Comparison of ENCODE assay signal across 7 cellular contexts in the genomic region with DNA sequence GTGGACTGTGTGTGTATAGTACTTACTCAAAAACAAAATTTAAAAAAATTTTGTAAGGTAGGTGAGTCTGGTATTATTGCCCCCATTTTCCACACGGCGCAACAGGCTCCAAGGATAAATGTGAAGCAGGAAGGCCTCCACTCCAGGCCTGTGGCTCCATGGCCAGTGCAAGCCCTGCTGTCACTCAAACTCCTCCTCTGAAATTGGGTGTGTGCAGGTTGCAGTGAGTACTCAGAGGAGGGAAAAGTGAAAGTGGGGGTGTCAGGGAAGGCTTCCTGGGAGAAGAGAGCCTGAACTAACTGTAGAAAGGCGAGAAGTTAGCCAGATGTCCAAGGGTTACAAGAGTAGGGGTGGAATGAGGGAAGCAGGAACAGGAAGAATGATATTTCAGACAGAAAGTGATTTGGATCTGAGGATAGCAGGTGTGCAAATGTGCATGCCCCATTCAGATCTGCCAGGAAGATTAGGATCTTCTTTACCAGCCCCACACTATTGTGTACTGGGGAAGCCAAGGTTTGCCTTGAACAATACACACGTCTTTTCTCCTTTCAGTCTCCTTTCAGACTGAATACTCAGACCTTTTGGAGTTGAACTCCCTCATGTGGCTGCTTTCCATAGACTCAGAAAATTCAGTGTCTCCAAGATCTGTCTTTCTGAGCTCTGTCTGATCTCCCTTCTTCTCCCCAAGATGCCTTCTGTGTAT. TPM values are rescaled to one million over a fixed set of nuclear protein-coding genes. Genes with fewer than 3 reads are reported as not detected.
DNase-seq lines count a peak whose midpoint lies in the region; FAIRE-seq and TF ChIP-seq lines count a peak whose summit lies in the region.

No MANE protein-coding gene starts in this region.

- H3K27ac ChIP-seq in esophagus muscularis mucosa (replicated peaks in 1 of 4), result no peak overlapping the region
- H3K27ac ChIP-seq in prostate gland, result no peak overlapping the region
- H3K27ac ChIP-seq in effector memory CD4-positive, alpha-beta T cell (ENCODE audit: insufficient read depth, low read length, poor library complexity, severe bottlenecking), result no peak overlapping the region

- TF ChIP-seq POLR2A in GM12891 (IDR thresholded peaks at IDR 0.05; ENCODE audit: low read depth, low read length) (no peak), esophagus muscularis mucosa (IDR thresholded peaks at IDR 0.05; ENCODE audit: low read depth) (no peak), prostate gland (IDR thresholded peaks at IDR 0.05) (no peak)

- TF ChIP-seq CTCF in esophagus muscularis mucosa (IDR thresholded peaks at IDR 0.05) (peak; percentile 45 to 54 (median 53)), prostate gland (IDR thresholded peaks at IDR 0.05) (peak in 3 of 4 experiments; percentile 39 to 64 (median 56))

- H3K36me3 ChIP-seq in esophagus muscularis mucosa (no peaks in the 10 kb centered on the region), prostate gland (no peaks in the 10 kb centered on the region)
- H3K36me3 ChIP-seq in effector memory CD4-positive, alpha-beta T cell (ENCODE audit: control insufficient read depth, insufficient read depth, low read length), result no peaks in the 10 kb centered on the region

- no peak for TF ChIP-seq EP300 in esophagus muscularis mucosa (IDR thresholded peaks at IDR 0.05)

- H3K4me3 ChIP-seq in esophagus muscularis mucosa (no peak overlapping the region), prostate gland (no peak overlapping the region)
- H3K4me3 ChIP-seq in effector memory CD4-positive, alpha-beta T cell (ENCODE audit: insufficient read depth, low read depth, low read length, poor library complexity, severe bottlenecking), result no peak overlapping the region

- H3K27me3 ChIP-seq in esophagus muscularis mucosa (no peaks in the 10 kb centered on the region), prostate gland (replicated peaks; ENCODE audit: insufficient read depth) (no peaks in the 10 kb centered on the region)
- no peaks in the 10 kb centered on the region for H3K27me3 ChIP-seq in effector memory CD4-positive, alpha-beta T cell (replicated peaks; ENCODE audit: control insufficient read depth, insufficient read depth, low read length, poor library complexity, severe bottlenecking)

- DNase-seq in GM12891 (ENCODE audit: insufficient read length, low spot score) (no peak), NCI-H2196 treated with DMSO at 0.1 percent for 48 hours (lab: John Stamatoyannopoulos, UW; ENCODE audit: unreplicated experiment) (peak; percentile 39), esophagus muscularis mucosa (ENCODE audit: extremely low spot score) (no peak), prostate gland (ENCODE audit: low spot score) (no peak), glomerular visceral epithelial cell (ENCODE audit: extremely low spot score) (no peak), COLO829 (ENCODE audit: low spot score) (no peak)
- no peak for DNase-seq in effector memory CD4-positive, alpha-beta T cell

- 72% methylated on average over 4 of the region's 4 CpGs for WGBS in esophagus muscularis mucosa
- WGBS in prostate gland, result 70% methylated on average over 4 of the region's 4 CpGs

- H3K4me1 ChIP-seq in esophagus muscularis mucosa (peaks cover 4 to 15% (median 9%) of the 10 kb centered on the region in 4 donors), prostate gland (replicated peaks) (no peaks in the 10 kb centered on the region)
- H3K4me1 ChIP-seq in effector memory CD4-positive, alpha-beta T cell (ENCODE audit: control insufficient read depth, insufficient read depth, low read length, poor library complexity, severe bottlenecking), result peaks cover 8% of the 10 kb centered on the region

- peaks cover 0 to 4% (median 0%) of the 10 kb centered on the region in 4 donors for H3K9me3 ChIP-seq in esophagus muscularis mucosa
- H3K9me3 ChIP-seq in prostate gland, result no peaks in the 10 kb centered on the region
- H3K9me3 ChIP-seq in effector memory CD4-positive, alpha-beta T cell (ENCODE audit: control insufficient read depth, low read length), result no peaks in the 10 kb centered on the region

- FAIRE-seq in GM12891 (lab: Jason Lieb, UNC), result peak; percentile 60

- intact Hi-C loops in esophagus muscularis mucosa (cut with DNase I), result loop anchor here (1.0 kb wide), 1 partner anchor 86 kb away; no protein-coding TSS in a partner anchor
- intact Hi-C loops in prostate gland (cut with DNase I), result loop anchor here (2.0 to 5.0 kb wide), 2 partner anchors 47 to 87 kb away; a partner anchor contains a TSS

TF ChIP-seq in GM12891, 5 proteins besides CTCF, POLR2A, EP300 and RAD21:
- TF ChIP-seq TAF1 (IDR thresholded peaks at IDR 0.05; ENCODE audit: low read depth, low read length), result no peak

RNA-seq across cellular contexts. Expression of a gene that starts 48.7 kb away (rescaled TPM):
- polyA plus RNA-seq in GM12891 (2012; ENCODE audit: low read depth, missing spikeins), result 8.5 TPM
- total RNA-seq in esophagus muscularis mucosa, result 100 to 1,000 TPM in 2 of 4 donors, 10 to 100 TPM in 2; 78.2 to 120 (median 96.5) TPM
- total RNA-seq in prostate gland, result 10 to 100 TPM; 61.6 to 95.8 TPM
